8 cellular contexts compared by ENCODE assay signal in genomic region chr12:97308576-97309198, GRCh38.
DNase-seq lines count a peak whose midpoint lies in the region; ATAC-seq, FAIRE-seq and TF ChIP-seq lines count a peak whose summit lies in the region.

No MANE protein-coding gene starts in this region.

- TF ChIP-seq RAD21 in GM12878 (IDR thresholded peaks at IDR 0.05; ENCODE audit: insufficient read depth, low read depth, low read length), result peak; percentile 61
- no peak; the same call in 1 of the 2 replicates for TF ChIP-seq RAD21 in HepG2 (CRISPR knock-in tag; IDR thresholded peaks at IDR 0.05)

- H3K27ac Mint-ChIP-seq in activated CD4-positive, alpha-beta memory T cell treated with anti-CD3 and anti-CD28 coated beads for 36 hours, result no peak overlapping the region

- TF ChIP-seq EP300 in GM12878 (IDR thresholded peaks at IDR 0.05; ENCODE audit: borderline replicate concordance in 1 of 2, control insufficient read depth in 1 of 2, low read depth in 2 of 2, low read length in 2 of 2), result no peak
- no peak for TF ChIP-seq EP300 in HepG2 (IDR thresholded peaks at IDR 0.05; ENCODE audit: low read depth in 2 of 2, low read length in 2 of 2)
- no peak for TF ChIP-seq EP300 in HepG2 (CRISPR knock-in tag; IDR thresholded peaks at IDR 0.05; ENCODE audit: borderline replicate concordance)

- H4K20me1 ChIP-seq in GM12878 (ENCODE audit: control insufficient read depth, insufficient read depth), result no peaks in the 10 kb centered on the region
- H4K20me1 ChIP-seq in HepG2 (ENCODE audit: insufficient read depth, low read length), result no peaks in the 10 kb centered on the region

- peak; percentile 8 for DNase-seq in COLO668 (lab: John Stamatoyannopoulos, UW; ENCODE audit: unreplicated experiment)
- peak; percentile 29 to 58 for DNase-seq in HAP-1 (ENCODE audit: low spot score in 2 of 2)
- DNase-seq in NCI-H345 (lab: John Stamatoyannopoulos, UW), result peak; percentile 43
- DNase-seq in GM12878 (ENCODE audit: low read depth, low spot score), result peak; percentile 15
- DNase-seq in HepG2 (ENCODE audit: low spot score), result peak; percentile 39
- DNase-seq in islet precursor cell, result no peak
- no peak for DNase-seq in activated CD4-positive, alpha-beta memory T cell treated with anti-CD3 and anti-CD28 coated beads for 36 hours

- CTCF ChIA-PET in GM12878 (lab: Yijun Ruan, JAX), result interaction anchor here (0.6 to 4.1 kb wide), 16 partner anchors 10 to 787 kb away, joined by 3 to 31 read pairs (median 4); no protein-coding TSS in a partner anchor
- CTCF ChIA-PET in HepG2 (lab: Yijun Ruan, JAX; ENCODE audit: low intra/inter-chr PET ratio, low total read pairs), result interaction anchor here (1.1 to 2.5 kb wide), 3 partner anchors 160 to 730 kb away, joined by 3 to 20 read pairs (median 6); no protein-coding TSS in a partner anchor
- CTCF ChIA-PET in activated CD4-positive, alpha-beta memory T cell treated with anti-CD3 and anti-CD28 coated beads for 36 hours (lab: Charles Lee), result interaction anchor here (0.6 to 5.6 kb wide), 11 partner anchors 9 to 1088 kb away, joined by 3 to 72 read pairs (median 5); no protein-coding TSS in a partner anchor

- RAD21 ChIA-PET in GM12878 (lab: Charles Lee; ENCODE audit: unreplicated experiment), result interaction anchor here (2.3 kb wide), 1 partner anchor 159 kb away, joined by 11 read pairs; no protein-coding TSS in a partner anchor

- POLR2A ChIA-PET in GM12878 (lab: Charles Lee), result no interaction called here
- POLR2A ChIA-PET in HepG2 (lab: Yijun Ruan, JAX), result no interaction called here
- POLR2A ChIA-PET in activated CD4-positive, alpha-beta memory T cell treated with anti-CD3 and anti-CD28 coated beads for 36 hours (lab: Charles Lee), result no interaction called here

- no peak overlapping the region for H3K9ac ChIP-seq in GM12878 (ENCODE audit: control insufficient read depth, insufficient read depth, low read length)
- H3K9ac ChIP-seq in HepG2 (ENCODE audit: insufficient read depth, low read depth, low read length), result no peak overlapping the region

- no peak overlapping the region for H3K27ac ChIP-seq in GM12878 (ENCODE audit: control insufficient read depth, insufficient read depth)
- H3K27ac ChIP-seq in HepG2 (ENCODE audit: extremely low read length, insufficient read depth, low read length), result no peak overlapping the region

- no peaks in the 10 kb centered on the region for H3K9me3 ChIP-seq in HAP-1
- no peaks in the 10 kb centered on the region for H3K9me3 ChIP-seq in GM12878 (replicated peaks; ENCODE audit: control insufficient read depth, insufficient read depth, low read length)
- no peaks in the 10 kb centered on the region for H3K9me3 ChIP-seq in HepG2 (ENCODE audit: low read length)

- H3K4me1 Mint-ChIP-seq in activated CD4-positive, alpha-beta memory T cell treated with anti-CD3 and anti-CD28 coated beads for 36 hours (ENCODE audit: low read depth), result no peaks in the 10 kb centered on the region

- TF ChIP-seq CTCF in GM12878 (IDR thresholded peaks at IDR 0.05 in 2 of 3, conservative IDR thresholded peaks at IDR 0.05 in 1 of 3; ENCODE audit: control insufficient read depth in 2 of 3, extremely low read depth in 1 of 3, insufficient read depth in 1 of 3, low read depth in 3 of 3, low read length in 3 of 3) (peak; percentile 52 to 62 (median 57); a peak in 5 of 6 replicates), HepG2 (CRISPR knock-in tag; IDR thresholded peaks at IDR 0.05) (peak; percentile 61)

- H3K4me3 ChIP-seq in HAP-1 (no peak overlapping the region), GM12878 (no peak overlapping the region), HepG2 (replicated peaks in 1 of 3; ENCODE audit: insufficient read depth in 1 of 3, low read depth in 2 of 3, low read length in 3 of 3) (no peak overlapping the region)

- no peaks in the 10 kb centered on the region for H3K36me3 Mint-ChIP-seq in activated CD4-positive, alpha-beta memory T cell treated with anti-CD3 and anti-CD28 coated beads for 36 hours

- no peaks in the 10 kb centered on the region for H3K9me3 Mint-ChIP-seq in activated CD4-positive, alpha-beta memory T cell treated with anti-CD3 and anti-CD28 coated beads for 36 hours

- ATAC-seq in GM12878 (peak; percentile 45; the same call in 2 of the 3 replicates), HepG2 (no peak), GM19395 (IDR thresholded peaks at IDR 0.05; ENCODE audit: unreplicated experiment) (no peak)

- H3K36me3 ChIP-seq in HAP-1 (replicated peaks) (no peaks in the 10 kb centered on the region), GM12878 (ENCODE audit: control insufficient read depth in 2 of 2, insufficient read depth in 2 of 2, low read length in 1 of 2) (no peaks in the 10 kb centered on the region), HepG2 (replicated peaks in 1 of 2; ENCODE audit: control insufficient read depth in 1 of 2, insufficient read depth in 2 of 2, low read length in 2 of 2) (no peaks in the 10 kb centered on the region)

- no peaks in the 10 kb centered on the region for H3K4me1 ChIP-seq in HAP-1
- no peaks in the 10 kb centered on the region for H3K4me1 ChIP-seq in GM12878 (ENCODE audit: control insufficient read depth, insufficient read depth, low read length)
- no peaks in the 10 kb centered on the region for H3K4me1 ChIP-seq in HepG2 (ENCODE audit: insufficient read depth, low read length)

- TF ChIP-seq POLR2A in GM12878 (IDR thresholded peaks at IDR 0.05; ENCODE audit: low read depth, low read length), result no peak
- no peak for TF ChIP-seq POLR2A in HepG2 (IDR thresholded peaks at IDR 0.05; ENCODE audit: insufficient read depth in 1 of 2, low read depth in 2 of 2, low read length in 2 of 2)

- H3K79me2 ChIP-seq in GM12878 (ENCODE audit: control insufficient read depth, insufficient read depth, low read length) (no peaks in the 10 kb centered on the region), HepG2 (ENCODE audit: insufficient read depth, low read length) (no peaks in the 10 kb centered on the region)

- in situ Hi-C loops in HAP-1 (cut with MboI; ENCODE audit: low sequenced_read_pairs), result loop anchor here (25.0 kb wide), 1 partner anchor 321 kb away; no protein-coding TSS in a partner anchor
- in situ Hi-C loops in GM12878 (cut with MboI), result loop anchor here (10.0 to 25.0 kb wide), 3 partner anchors 324 to 1079 kb away; no protein-coding TSS in a partner anchor
- in situ Hi-C loops in HepG2 (cut with HindIII; ENCODE audit: extremely low pct_ligation_motif_present, low pct_unique_long_range_greater_than_20kb), result loop anchor here (10.0 to 25.0 kb wide), 2 partner anchors 324 to 721 kb away; no protein-coding TSS in a partner anchor

- no peak overlapping the region for H2AFZ ChIP-seq in GM12878 (ENCODE audit: control insufficient read depth, low read depth, low read length)
- no peak overlapping the region for H2AFZ ChIP-seq in HepG2 (ENCODE audit: low read length)

- 39% methylated on average over 1 of the region's 1 CpG for WGBS in GM12878 (ENCODE audit: insufficient coverage, insufficient replicate concordance, low lambda C conversion rate, missing lambda C conversion rate)
- 0% methylated on average over 1 of the region's 1 CpG for WGBS in HepG2 (ENCODE audit: low lambda C conversion rate)

- H3K4me3 Mint-ChIP-seq in activated CD4-positive, alpha-beta memory T cell treated with anti-CD3 and anti-CD28 coated beads for 36 hours, result no peak overlapping the region

- H3K4me2 ChIP-seq in GM12878 (ENCODE audit: control insufficient read depth, insufficient read depth), result no peak overlapping the region
- H3K4me2 ChIP-seq in HepG2 (ENCODE audit: low read depth, low read length), result no peak overlapping the region

- SMC1A ChIA-PET in GM12878 (lab: Charles Lee; ENCODE audit: uncharacterized antibody, unreplicated experiment), result interaction anchor here (1.0 to 2.9 kb wide), 9 partner anchors 24 to 1093 kb away, joined by 3 to 12 read pairs (median 6); no protein-coding TSS in a partner anchor

- FAIRE-seq in GM12878 (lab: Jason Lieb, UNC), result no peak
- peak; percentile 12 for FAIRE-seq in HepG2 (lab: Jason Lieb, UNC)

- BruUV-seq in GM12878 (replicated peaks; lab: Mats Ljungman, UMichigan) (no TSS peak), HepG2 (replicated peaks; lab: Mats Ljungman, UMichigan) (no TSS peak)

- H3K27me3 ChIP-seq in HAP-1 (ENCODE audit: low read depth) (peaks cover 3% of the 10 kb centered on the region; the same call in 1 of the 2 replicates), GM12878 (replicated peaks in 1 of 2; ENCODE audit: control insufficient read depth in 2 of 2, insufficient read depth in 2 of 2, low read length in 1 of 2) (no peaks in the 10 kb centered on the region), HepG2 (ENCODE audit: control insufficient read depth in 1 of 2, insufficient read depth in 2 of 2, low read length in 2 of 2) (no peaks in the 10 kb centered on the region)

- peaks cover 7% of the 10 kb centered on the region for H3K27me3 Mint-ChIP-seq in activated CD4-positive, alpha-beta memory T cell treated with anti-CD3 and anti-CD28 coated beads for 36 hours

- intact Hi-C loops in GM12878 (cut with micrococcal nuclease; ENCODE audit: unreplicated experiment) (loop anchor here (1.0 to 2.0 kb wide), 4 partner anchors 159 to 1089 kb away; no protein-coding TSS in a partner anchor), HepG2 (cut with micrococcal nuclease; ENCODE audit: unreplicated experiment) (loop anchor here (1.0 kb wide), 2 partner anchors 159 to 318 kb away; no protein-coding TSS in a partner anchor)
- intact Hi-C loops in activated CD4-positive, alpha-beta memory T cell treated with anti-CD3 and anti-CD28 coated beads for 36 hours (cut with micrococcal nuclease), result loop anchor here (1.0 to 2.0 kb wide), 3 partner anchors 159 to 730 kb away; no protein-coding TSS in a partner anchor

TF ChIP-seq in GM12878, 131 proteins besides CTCF, POLR2A, EP300 and RAD21:
- TF ChIP-seq MYB (IDR thresholded peaks at IDR 0.05; ENCODE audit: borderline replicate concordance, low read depth, low read length) (no peak), ZNF622 (IDR thresholded peaks at IDR 0.05) (no peak), SMC3 (IDR thresholded peaks at IDR 0.05; ENCODE audit: borderline replicate concordance, low read length) (peak; percentile 69)

TF ChIP-seq in HepG2, 621 proteins besides CTCF, POLR2A, EP300 and RAD21:
- TF ChIP-seq STAG1 (CRISPR knock-in tag; IDR thresholded peaks at IDR 0.05) (peak; percentile 60), SMC3 (IDR thresholded peaks at IDR 0.05; ENCODE audit: low read length) (peak; percentile 62), ZNF317 (CRISPR knock-in tag; IDR thresholded peaks at IDR 0.05) (no peak)

Comparison
In these comparisons a context has a peak if more than half of its experiments do, and no peak if none do; other contexts are left out.
1. DNase-seq: peak in COLO668 (single experiment), HAP-1 (2 of 2), NCI-H345 (single experiment), GM12878 (single experiment) and HepG2 (single experiment); none in islet precursor cell (single experiment) and activated CD4-positive, alpha-beta memory T cell treated with anti-CD3 and anti-CD28 coated beads for 36 hours (single experiment).